Comparison of ENCODE assay signal across 14 cellular contexts in the genomic region with DNA sequence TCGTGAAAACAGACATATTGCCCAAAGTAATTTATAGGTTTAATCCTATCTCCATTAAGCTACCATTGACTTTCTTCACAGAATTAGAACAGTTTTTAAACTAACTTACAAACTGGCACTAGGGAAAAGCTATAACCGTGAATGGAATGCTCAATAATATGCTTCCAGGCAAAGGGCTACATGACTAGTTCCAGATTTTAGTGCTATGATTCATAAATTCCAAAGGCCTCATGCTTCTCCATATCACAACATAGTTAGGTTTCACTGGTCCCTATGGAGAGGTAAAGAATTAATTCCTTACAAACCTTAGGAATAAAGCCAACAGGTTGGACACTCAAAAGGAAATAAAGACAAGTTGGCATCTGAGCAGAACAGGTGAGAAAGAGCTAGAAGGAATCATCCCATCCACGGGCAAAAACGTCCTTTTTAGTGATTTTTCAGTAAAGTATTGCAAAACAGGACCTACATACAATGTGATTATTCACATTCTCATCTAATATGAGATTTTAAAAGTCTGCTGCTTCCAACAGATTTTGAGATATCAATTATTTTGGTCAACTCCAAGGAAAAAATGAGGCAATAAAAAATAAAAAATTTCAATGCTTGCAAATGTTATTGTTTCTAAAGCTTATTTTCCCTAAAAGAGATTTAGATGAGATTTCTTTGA.
A peak's percentile ranks its signal among the peaks of the same experiment; 100 is the strongest.
DNase-seq lines count a peak whose midpoint lies in the region; ATAC-seq, FAIRE-seq and TF ChIP-seq lines count a peak whose summit lies in the region.
"Had no signal": no experiment of that assay in that cellular context is flagged by ENCODE, and none has a peak within 500 bp of the region (broad histone marks: within the 10 kb centered on the region; RNA-seq: fewer than 3 reads in every experiment).

No MANE protein-coding gene starts in this region.

- peak overlapping the region; percentile 82 for H3K27ac ChIP-seq in astrocyte (ENCODE audit: low read depth, low read length)
- H3K27ac ChIP-seq in gastroesophageal sphincter = no peak overlapping the region
- peak overlapping the region; percentile 0 for H3K27ac ChIP-seq in subcutaneous abdominal adipose tissue (ENCODE audit: low read depth, low read length)
- H3K27ac ChIP-seq: esophagus squamous epithelium, testis had no signal

- no peaks in the 10 kb centered on the region for H3K36me3 Mint-ChIP-seq in astrocyte (ENCODE audit: low read depth, unreplicated experiment)

- TF ChIP-seq CTCF in HFF-Myc (IDR thresholded peaks at IDR 0.05; ENCODE audit: low read depth, low read length, missing control alignments) (no peak), astrocyte (IDR thresholded peaks at IDR 0.05; ENCODE audit: insufficient read depth, low read depth, low read length) (no peak), gastroesophageal sphincter (IDR thresholded peaks at IDR 0.05) (no peak)

- H3K4me3 ChIP-seq in HFF-Myc (replicated peaks; ENCODE audit: low read depth, low read length) (no peak overlapping the region), astrocyte (ENCODE audit: insufficient read depth, low read depth, low read length) (no peak overlapping the region), gastroesophageal sphincter (no peak overlapping the region), subcutaneous abdominal adipose tissue (ENCODE audit: low read depth in 1 of 5, low read length in 5 of 5) (no peak overlapping the region)
- H3K4me3 ChIP-seq: esophagus squamous epithelium, testis had no signal

- H3K27ac Mint-ChIP-seq in astrocyte (ENCODE audit: unreplicated experiment) = peak overlapping the region; percentile 83
- H3K27ac Mint-ChIP-seq: activated CD8-positive, alpha-beta T cell treated with anti-CD3 and anti-CD28 coated beads, Interleukin-2, amount 10 ng/mL, durations not matched to agents 7 days and 5 days; progenitor cell of endocrine pancreas; T-helper 1 cell treated with Interleukin-12 subunit alpha and Interleukin-12 subunit beta and Interleukin-4 antibody, amounts not matched to agents 30 μg/mL and 1 μg/mL, for 36 hours had no signal

- 65 to 73% methylated on average over 4 of the region's 4 CpGs for WGBS in gastroesophageal sphincter (ENCODE audit: low coverage in 1 of 2), 2 donors

- H3K4me3 Mint-ChIP-seq in astrocyte (ENCODE audit: unreplicated experiment) = no peak overlapping the region
- H3K4me3 Mint-ChIP-seq: activated CD8-positive, alpha-beta T cell treated with anti-CD3 and anti-CD28 coated beads, Interleukin-2, amount 10 ng/mL, durations not matched to agents 7 days and 5 days; T-helper 1 cell treated with Interleukin-12 subunit alpha and Interleukin-12 subunit beta and Interleukin-4 antibody, amounts not matched to agents 30 μg/mL and 1 μg/mL, for 36 hours had no signal

- peak; percentile 97 for FAIRE-seq in astrocyte (lab: Jason Lieb, UNC)

- no peaks in the 10 kb centered on the region for H4K20me1 ChIP-seq in astrocyte (ENCODE audit: insufficient read depth, low read length)

- H3K9me3 ChIP-seq in astrocyte (ENCODE audit: insufficient read depth, low read depth, low read length) (no peaks in the 10 kb centered on the region), gastroesophageal sphincter (no peaks in the 10 kb centered on the region), subcutaneous abdominal adipose tissue (ENCODE audit: control insufficient read depth in 5 of 5, low read length in 5 of 5) (no peaks in the 10 kb centered on the region)
- H3K9me3 ChIP-seq: esophagus squamous epithelium, testis had no signal

- no peaks in the 10 kb centered on the region for H3K79me2 ChIP-seq in astrocyte (ENCODE audit: insufficient read depth, low read length)

- no peak for TF ChIP-seq EP300 in gastroesophageal sphincter (IDR thresholded peaks at IDR 0.05)

- no peak overlapping the region for H2AFZ ChIP-seq in astrocyte (ENCODE audit: low read depth, low read length)

- peaks cover 15% of the 10 kb centered on the region for H3K4me1 Mint-ChIP-seq in astrocyte (ENCODE audit: low read depth, unreplicated experiment)

- no peak for TF ChIP-seq POLR2A in gastroesophageal sphincter (IDR thresholded peaks at IDR 0.05)

- H3K27me3 ChIP-seq in astrocyte (ENCODE audit: insufficient read depth, low read length) = no peaks in the 10 kb centered on the region
- no peaks in the 10 kb centered on the region for H3K27me3 ChIP-seq in gastroesophageal sphincter
- no peaks in the 10 kb centered on the region for H3K27me3 ChIP-seq in subcutaneous abdominal adipose tissue (ENCODE audit: control insufficient read depth in 5 of 5, insufficient read depth in 4 of 5, low read length in 5 of 5)
- H3K27me3 ChIP-seq: esophagus squamous epithelium, testis had no signal

- peak overlapping the region; percentile 62 for H3K4me2 ChIP-seq in astrocyte (ENCODE audit: low read length)

- H3K9me3 Mint-ChIP-seq in astrocyte (ENCODE audit: unreplicated experiment) = no peaks in the 10 kb centered on the region

- peaks cover 3% of the 10 kb centered on the region for H3K4me1 ChIP-seq in astrocyte (ENCODE audit: insufficient read depth, low read length)
- no peaks in the 10 kb centered on the region for H3K4me1 ChIP-seq in gastroesophageal sphincter
- peaks cover 0 to 7% (median 1%) of the 10 kb centered on the region in 5 donors for H3K4me1 ChIP-seq in subcutaneous abdominal adipose tissue (ENCODE audit: control insufficient read depth in 5 of 5, insufficient read depth in 5 of 5, low read length in 5 of 5)

- H3K9ac ChIP-seq in astrocyte (ENCODE audit: low read length) (peak overlapping the region; percentile 67), subcutaneous abdominal adipose tissue (ENCODE audit: low read length in 5 of 5) (no peak overlapping the region)

- H3K36me3 ChIP-seq in astrocyte (ENCODE audit: insufficient read depth, low read length) = no peaks in the 10 kb centered on the region
- H3K36me3 ChIP-seq in gastroesophageal sphincter = no peaks in the 10 kb centered on the region
- no peaks in the 10 kb centered on the region for H3K36me3 ChIP-seq in subcutaneous abdominal adipose tissue (ENCODE audit: control insufficient read depth in 5 of 5, insufficient read depth in 5 of 5, low read length in 5 of 5)
- H3K36me3 ChIP-seq: esophagus squamous epithelium had no signal

- no peaks in the 10 kb centered on the region for H3K27me3 Mint-ChIP-seq in astrocyte (ENCODE audit: low read depth, unreplicated experiment)

- DNase-seq in HFF-Myc (ENCODE audit: extremely low read depth, low read depth) (peak; percentile 55), astrocyte (ENCODE audit: low read depth) (peak; percentile 91), NCI-H1417 (lab: John Stamatoyannopoulos, UW) (no peak), HuH-7.5 (ENCODE audit: low spot score) (no peak)
- DNase-seq: activated CD8-positive, alpha-beta T cell treated with anti-CD3 and anti-CD28 coated beads, Interleukin-2, amount 10 ng/mL, durations not matched to agents 7 days and 5 days; DND-41; esophagus squamous epithelium; testis had no signal

- ATAC-seq in gastroesophageal sphincter = peak; percentile 55
- ATAC-seq in HG03460 (IDR thresholded peaks at IDR 0.05; ENCODE audit: unreplicated experiment) = no peak
- ATAC-seq in HG02973 (IDR thresholded peaks at IDR 0.05; ENCODE audit: unreplicated experiment) = no peak
- ATAC-seq: activated CD8-positive, alpha-beta T cell treated with anti-CD3 and anti-CD28 coated beads, Interleukin-2, amount 10 ng/mL, durations not matched to agents 7 days and 5 days had no signal

Comparison
In these comparisons a context has a peak if more than half of its experiments do, and no peak if none do; other contexts are left out.
1. DNase-seq: peak in HFF-Myc (single experiment) and astrocyte (single experiment); none in NCI-H1417 (0 of 3) and HuH-7.5 (single experiment).
2. H3K27ac ChIP-seq: peak in astrocyte (single experiment) and subcutaneous abdominal adipose tissue (single experiment); none in gastroesophageal sphincter (0 of 4).